Comparison of ENCODE assay signal across 1 cellular context in the genomic region with DNA sequence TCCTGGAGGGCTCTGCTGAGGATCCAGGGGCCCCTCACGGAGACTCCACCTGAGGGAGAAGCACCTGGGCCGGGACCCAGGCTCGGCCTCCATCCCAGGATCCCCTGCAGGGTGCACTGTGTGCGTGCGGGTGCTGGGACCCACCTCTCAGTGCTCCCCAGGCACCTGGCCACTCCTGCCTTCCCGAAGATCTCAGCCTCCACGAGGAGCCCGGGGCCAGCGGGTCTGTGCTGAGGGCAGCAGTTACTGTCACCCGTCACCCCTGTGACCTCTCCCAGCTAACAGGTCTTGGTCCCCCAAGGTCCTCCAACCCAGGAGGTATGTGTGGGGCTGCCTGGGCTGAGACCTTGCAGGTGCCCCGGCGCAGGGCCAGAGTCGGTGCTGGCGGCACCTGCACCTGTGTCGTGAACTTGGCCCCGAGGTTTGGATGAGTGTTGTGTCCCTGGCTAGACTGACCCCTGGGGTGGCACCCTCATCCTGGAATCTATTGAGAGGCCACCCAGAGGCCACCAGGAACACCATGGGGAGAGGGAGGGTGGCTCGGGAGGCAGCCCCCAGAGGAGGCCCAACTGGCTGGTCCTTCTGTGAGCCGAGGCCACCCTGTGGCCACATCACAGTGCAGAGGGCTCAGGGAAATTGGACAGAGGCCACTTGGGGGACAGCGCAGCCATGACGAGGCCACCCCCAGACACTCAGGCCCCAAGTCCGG.
A peak's percentile ranks its signal among the peaks of the same experiment; 100 is the strongest.
TF ChIP-seq lines count a peak whose summit lies in the region.

No MANE protein-coding gene starts in this region.

TF ChIP-seq in HepG2, 621 proteins besides CTCF, POLR2A, EP300 and RAD21:
- no peak for TF ChIP-seq SMARCC2 (IDR thresholded peaks at IDR 0.05)
- TF ChIP-seq, protein P1, sequence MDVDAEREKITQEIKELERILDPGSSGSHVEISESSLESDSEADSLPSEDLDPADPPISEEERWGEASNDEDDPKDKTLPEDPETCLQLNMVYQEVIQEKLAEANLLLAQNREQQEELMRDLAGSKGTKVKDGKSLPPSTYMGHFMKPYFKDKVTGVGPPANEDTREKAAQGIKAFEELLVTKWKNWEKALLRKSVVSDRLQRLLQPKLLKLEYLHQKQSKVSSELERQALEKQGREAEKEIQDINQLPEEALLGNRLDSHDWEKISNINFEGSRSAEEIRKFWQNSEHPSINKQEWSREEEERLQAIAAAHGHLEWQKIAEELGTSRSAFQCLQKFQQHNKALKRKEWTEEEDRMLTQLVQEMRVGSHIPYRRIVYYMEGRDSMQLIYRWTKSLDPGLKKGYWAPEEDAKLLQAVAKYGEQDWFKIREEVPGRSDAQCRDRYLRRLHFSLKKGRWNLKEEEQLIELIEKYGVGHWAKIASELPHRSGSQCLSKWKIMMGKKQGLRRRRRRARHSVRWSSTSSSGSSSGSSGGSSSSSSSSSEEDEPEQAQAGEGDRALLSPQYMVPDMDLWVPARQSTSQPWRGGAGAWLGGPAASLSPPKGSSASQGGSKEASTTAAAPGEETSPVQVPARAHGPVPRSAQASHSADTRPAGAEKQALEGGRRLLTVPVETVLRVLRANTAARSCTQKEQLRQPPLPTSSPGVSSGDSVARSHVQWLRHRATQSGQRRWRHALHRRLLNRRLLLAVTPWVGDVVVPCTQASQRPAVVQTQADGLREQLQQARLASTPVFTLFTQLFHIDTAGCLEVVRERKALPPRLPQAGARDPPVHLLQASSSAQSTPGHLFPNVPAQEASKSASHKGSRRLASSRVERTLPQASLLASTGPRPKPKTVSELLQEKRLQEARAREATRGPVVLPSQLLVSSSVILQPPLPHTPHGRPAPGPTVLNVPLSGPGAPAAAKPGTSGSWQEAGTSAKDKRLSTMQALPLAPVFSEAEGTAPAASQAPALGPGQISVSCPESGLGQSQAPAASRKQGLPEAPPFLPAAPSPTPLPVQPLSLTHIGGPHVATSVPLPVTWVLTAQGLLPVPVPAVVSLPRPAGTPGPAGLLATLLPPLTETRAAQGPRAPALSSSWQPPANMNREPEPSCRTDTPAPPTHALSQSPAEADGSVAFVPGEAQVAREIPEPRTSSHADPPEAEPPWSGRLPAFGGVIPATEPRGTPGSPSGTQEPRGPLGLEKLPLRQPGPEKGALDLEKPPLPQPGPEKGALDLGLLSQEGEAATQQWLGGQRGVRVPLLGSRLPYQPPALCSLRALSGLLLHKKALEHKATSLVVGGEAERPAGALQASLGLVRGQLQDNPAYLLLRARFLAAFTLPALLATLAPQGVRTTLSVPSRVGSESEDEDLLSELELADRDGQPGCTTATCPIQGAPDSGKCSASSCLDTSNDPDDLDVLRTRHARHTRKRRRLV (CRISPR knock-in tag; IDR thresholded peaks at IDR 0.05) = no peak
- TF ChIP-seq, protein P2, sequence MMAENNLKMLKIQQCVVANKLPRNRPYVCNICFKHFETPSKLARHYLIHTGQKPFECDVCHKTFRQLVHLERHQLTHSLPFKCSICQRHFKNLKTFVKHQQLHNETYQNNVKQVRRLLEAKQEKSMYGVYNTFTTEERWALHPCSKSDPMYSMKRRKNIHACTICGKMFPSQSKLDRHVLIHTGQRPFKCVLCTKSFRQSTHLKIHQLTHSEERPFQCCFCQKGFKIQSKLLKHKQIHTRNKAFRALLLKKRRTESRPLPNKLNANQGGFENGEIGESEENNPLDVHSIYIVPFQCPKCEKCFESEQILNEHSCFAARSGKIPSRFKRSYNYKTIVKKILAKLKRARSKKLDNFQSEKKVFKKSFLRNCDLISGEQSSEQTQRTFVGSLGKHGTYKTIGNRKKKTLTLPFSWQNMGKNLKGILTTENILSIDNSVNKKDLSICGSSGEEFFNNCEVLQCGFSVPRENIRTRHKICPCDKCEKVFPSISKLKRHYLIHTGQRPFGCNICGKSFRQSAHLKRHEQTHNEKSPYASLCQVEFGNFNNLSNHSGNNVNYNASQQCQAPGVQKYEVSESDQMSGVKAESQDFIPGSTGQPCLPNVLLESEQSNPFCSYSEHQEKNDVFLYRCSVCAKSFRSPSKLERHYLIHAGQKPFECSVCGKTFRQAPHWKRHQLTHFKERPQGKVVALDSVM (CRISPR knock-in tag; IDR thresholded peaks at IDR 0.05) = peak; percentile 44; the same call in 1 of the 2 replicates
TF ChIP-seq in HepG2: peak in this region for 1.
